Comparison of ENCODE assay signal across 8 cellular contexts in the genomic region with DNA sequence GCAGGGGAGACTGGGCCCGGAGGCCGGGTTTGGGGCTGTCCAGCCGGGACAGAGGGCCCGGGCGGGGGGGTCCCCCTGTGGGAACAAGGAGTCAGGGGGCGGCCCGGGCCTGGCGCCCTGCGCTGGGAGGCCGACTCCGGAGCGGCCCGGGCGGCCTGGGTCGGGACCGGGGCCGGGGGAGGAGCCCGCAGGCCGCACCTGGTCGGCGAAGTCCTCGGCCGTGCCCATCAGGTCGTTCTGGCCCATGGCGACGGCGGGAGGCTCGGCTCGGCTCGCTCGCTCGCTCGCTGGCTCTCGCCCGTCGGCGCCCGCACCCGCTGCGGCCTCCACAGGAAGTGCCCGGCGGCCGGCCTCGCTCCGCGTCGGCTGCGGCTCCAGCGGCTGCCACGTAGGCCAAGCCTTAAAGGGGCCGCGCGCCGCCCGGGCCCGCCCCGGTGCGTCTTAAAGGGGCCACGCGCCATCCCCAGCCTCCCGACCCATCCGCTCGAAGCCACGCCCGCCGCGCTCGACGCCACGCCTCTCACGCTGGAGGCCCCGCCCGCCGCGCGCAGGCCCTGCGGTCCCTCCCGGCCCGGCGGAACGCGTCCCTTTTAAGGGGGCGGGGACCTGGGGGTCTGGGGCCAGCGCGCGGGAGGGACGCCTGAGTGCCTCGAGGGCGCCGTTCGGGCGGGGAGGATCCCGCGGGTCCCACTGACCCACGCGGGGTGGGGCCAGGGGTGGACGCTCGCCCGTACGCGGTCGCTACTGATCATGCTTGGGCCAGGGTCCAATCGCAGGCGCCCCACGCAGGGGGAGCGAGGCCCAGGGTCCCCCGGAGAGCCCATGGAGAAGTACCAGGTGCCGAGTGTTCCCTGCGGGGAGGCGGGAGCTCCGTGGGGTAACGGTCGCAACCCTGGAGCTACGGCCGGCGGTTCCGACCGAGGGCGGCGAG. TPM values are rescaled to one million over a fixed set of nuclear protein-coding genes. Genes with fewer than 3 reads are reported as not detected.
DNase-seq lines count a peak whose midpoint lies in the region; ATAC-seq, FAIRE-seq and TF ChIP-seq lines count a peak whose summit lies in the region.

A gene (plus strand): TSS at position 643 of the 931 bp plus-strand sequence. CDS start 108 bp downstream, at position 751.
A gene (minus strand): TSS at position 337 of the 931 bp plus-strand sequence. CDS start 91 bp downstream, at position 246.

- peaks cover 0 to 3% of the 10 kb centered on the region in 2 donors for H3K9me3 ChIP-seq in kidney (ENCODE audit: control insufficient read depth in 1 of 2, low read length in 2 of 2)

- H3K4me1 ChIP-seq in kidney (ENCODE audit: control insufficient read depth in 1 of 2, insufficient read depth in 1 of 2, low read depth in 1 of 2, low read length in 2 of 2), result peaks cover 14 to 23% of the 10 kb centered on the region in 2 donors

- TF ChIP-seq CTCF in kidney (IDR thresholded peaks at IDR 0.05; ENCODE audit: borderline replicate concordance, extremely low read depth, insufficient read depth), result no peak

- H3K4me3 Mint-ChIP-seq in central memory CD8-positive, alpha-beta T cell, result peak within 1 kb of the TSS; percentile 90

- no peaks in the 10 kb centered on the region for H3K27me3 Mint-ChIP-seq in central memory CD8-positive, alpha-beta T cell

- H3K36me3 ChIP-seq in kidney (ENCODE audit: control insufficient read depth in 1 of 2, insufficient read depth in 2 of 2, low read length in 2 of 2), result peaks cover 0 to 6% of the 10 kb centered on the region in 2 donors

- peak within 1 kb of the TSS; percentile 92 for H3K27ac Mint-ChIP-seq in central memory CD8-positive, alpha-beta T cell (ENCODE audit: low read depth)

- TF ChIP-seq POLR2A in GM19193 (IDR thresholded peaks at IDR 0.05; ENCODE audit: extremely low read depth, insufficient read depth, insufficient read length), result peak; percentile 88

- H3K9ac ChIP-seq in kidney (ENCODE audit: low read length in 2 of 2), result peak within 1 kb of the TSS; percentile 92 to 98

- H3K9me3 Mint-ChIP-seq in central memory CD8-positive, alpha-beta T cell, result no peaks in the 10 kb centered on the region

- no peak for FAIRE-seq in kidney (lab: Jason Lieb, UNC)

- peak within 1 kb of the TSS; percentile 77 to 89 for H3K27ac ChIP-seq in kidney (ENCODE audit: low read depth in 2 of 2, low read length in 2 of 2)

- H3K36me3 Mint-ChIP-seq in central memory CD8-positive, alpha-beta T cell (ENCODE audit: insufficient read depth), result peaks cover 25% of the 10 kb centered on the region

- intact Hi-C loops in kidney (cut with DNase I), result no loop called here

- H3K4me1 Mint-ChIP-seq in central memory CD8-positive, alpha-beta T cell, result peaks cover 36% of the 10 kb centered on the region

- DNase-seq in AML-193 (lab: John Stamatoyannopoulos, UW) (peak; percentile 87 to 88), NCI-H446 (lab: John Stamatoyannopoulos, UW) (peak; percentile 75 to 93), kidney (peak; percentile 99)
- peak; percentile 88 to 92 for DNase-seq in central memory CD8-positive, alpha-beta T cell (ENCODE audit: low spot score in 2 of 2)
- DNase-seq in stimulated activated CD4-positive, alpha-beta T cell treated with anti-CD3 and anti-CD28 coated beads, Interleukin-12 subunit alpha, Interleukin-12 subunit beta, amount 100 ng/mL, for 48 hours (ENCODE audit: low read depth in 2 of 3, low spot score in 1 of 3), result peak; percentile 91 to 93 (median 92)

- H3K4me3 ChIP-seq in kidney (ENCODE audit: low read length in 2 of 2), result peak within 1 kb of the TSS; percentile 87 to 95

- peak; percentile 53 for ATAC-seq in HG03378 (IDR thresholded peaks at IDR 0.05; ENCODE audit: unreplicated experiment)
- ATAC-seq in activated CD4-positive, CD25-positive, alpha-beta regulatory T cell treated with anti-CD3 and anti-CD28 coated beads, Interleukin-2, amount 50 U/mL, for 24 hours, result peak; percentile 75 to 80
- peak; percentile 81 for ATAC-seq in central memory CD8-positive, alpha-beta T cell (replicated peaks; ENCODE audit: extremely low read depth, poor library complexity, severe bottlenecking)

RNA-seq across cellular contexts. Expression of the first gene that starts in this region (rescaled TPM):
- total RNA-seq in kidney, result 1.9 TPM
- 4.0 TPM for polyA plus RNA-seq in kidney (ENCODE audit: insufficient read depth, low read depth, low replicate concordance)

RNA-seq across cellular contexts. Expression of the second gene that starts in this region (rescaled TPM):
- total RNA-seq in kidney, result 138 TPM
- polyA plus RNA-seq in kidney (ENCODE audit: insufficient read depth, low read depth, low replicate concordance), result 121 TPM

Comparison
In these comparisons a context has a peak if more than half of its experiments do, and no peak if none do; other contexts are left out.
1. Peak in every context shown above with its lines: DNase-seq, ATAC-seq, H3K4me3 ChIP-seq and H3K27ac ChIP-seq.